ENCODE assay signal across 7 cellular contexts in the genomic region with DNA sequence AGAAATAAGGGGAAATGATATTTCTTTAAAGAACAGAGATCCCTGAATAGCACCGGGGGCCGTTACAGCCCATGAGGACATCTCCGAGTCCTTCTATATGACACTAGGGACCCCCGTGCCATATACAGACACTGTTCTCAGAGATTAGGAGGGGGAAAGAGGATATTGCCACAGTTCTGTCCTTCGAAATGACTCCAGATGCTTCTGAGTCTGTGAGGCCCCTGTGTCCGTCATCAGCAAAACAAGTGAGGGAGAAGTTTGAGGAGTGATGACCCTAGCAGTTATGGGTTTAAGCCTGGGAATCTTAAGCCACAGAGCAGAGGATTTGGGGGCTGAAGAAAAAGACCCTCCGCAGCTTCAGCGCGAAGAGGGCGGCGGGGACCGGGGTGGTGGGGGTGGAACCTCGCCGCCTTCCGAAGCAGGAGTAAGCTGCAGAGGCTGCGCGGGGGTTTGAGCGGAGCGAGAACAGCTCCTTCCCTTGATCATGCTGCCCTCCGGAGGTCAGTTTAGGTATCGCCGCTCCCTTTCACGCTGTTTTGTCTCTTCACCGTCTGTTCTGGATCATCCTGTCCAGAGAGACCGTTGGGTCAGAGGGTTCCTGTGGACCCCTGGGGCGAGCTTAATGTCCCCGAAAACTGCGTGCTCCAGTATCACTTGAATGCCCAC. TPM values are rescaled to one million over a fixed set of nuclear protein-coding genes. Genes with fewer than 3 reads are reported as not detected.
DNase-seq lines count a peak whose midpoint lies in the region; ATAC-seq and TF ChIP-seq lines count a peak whose summit lies in the region.

No MANE protein-coding gene starts in this region.

- peak overlapping the region; percentile 88 for H3K4me3 Mint-ChIP-seq in activated CD4-positive, alpha-beta memory T cell treated with anti-CD3 and anti-CD28 coated beads for 36 hours

- peaks cover 43% of the 10 kb centered on the region for H3K4me1 Mint-ChIP-seq in activated CD4-positive, alpha-beta memory T cell treated with anti-CD3 and anti-CD28 coated beads for 36 hours (ENCODE audit: low read depth)

- POLR2A ChIA-PET in activated CD4-positive, alpha-beta memory T cell treated with anti-CD3 and anti-CD28 coated beads for 36 hours (lab: Charles Lee), result interaction anchor here (0.7 to 3.2 kb wide), 9 partner anchors 23 to 353 kb away, joined by 3 to 13 read pairs (median 6); partner anchors contain the start of genes B3GALT4, HSD17B8, RING1 and RPS18

- peaks cover 28% of the 10 kb centered on the region for H3K36me3 Mint-ChIP-seq in activated CD4-positive, alpha-beta memory T cell treated with anti-CD3 and anti-CD28 coated beads for 36 hours

- peaks cover 2 to 29% (median 23%) of the 10 kb centered on the region in 4 donors for H3K4me1 ChIP-seq in liver (ENCODE audit: control insufficient read depth in 4 of 4, insufficient read depth in 4 of 4, low read length in 3 of 4)

- TF ChIP-seq RAD21 in liver (IDR thresholded peaks at IDR 0.05), result peak; percentile 92 to 93

- H3K9me3 ChIP-seq in liver (ENCODE audit: control insufficient read depth in 4 of 4, low read length in 3 of 4), result no peaks in the 10 kb centered on the region

- H3K27me3 Mint-ChIP-seq in activated CD4-positive, alpha-beta memory T cell treated with anti-CD3 and anti-CD28 coated beads for 36 hours, result peaks cover 3% of the 10 kb centered on the region

- CTCF ChIA-PET in activated CD4-positive, alpha-beta memory T cell treated with anti-CD3 and anti-CD28 coated beads for 36 hours (lab: Charles Lee), result interaction anchor here (0.6 to 8.1 kb wide), 43 partner anchors 9 to 378 kb away, joined by 3 to 101 read pairs (median 5); partner anchors contain the start of genes B3GALT4, HLA-DMB, HSD17B8 and RGL2

- peak overlapping the region; percentile 70 to 86 for H3K9ac ChIP-seq in liver (ENCODE audit: low read depth in 1 of 2, low read length in 2 of 2)

- H3K36me3 ChIP-seq in liver (ENCODE audit: control insufficient read depth in 4 of 4, insufficient read depth in 3 of 4, low read depth in 1 of 4, low read length in 3 of 4), result peaks cover 0 to 6% (median 1%) of the 10 kb centered on the region in 4 donors

- H3K4me3 ChIP-seq in liver (ENCODE audit: low read depth in 1 of 3, low read length in 3 of 3), result peak overlapping the region; percentile 3 to 46 (median 42)

- peak overlapping the region; percentile 90 for H3K27ac Mint-ChIP-seq in activated CD4-positive, alpha-beta memory T cell treated with anti-CD3 and anti-CD28 coated beads for 36 hours

- TF ChIP-seq CTCF in liver (IDR thresholded peaks at IDR 0.05; ENCODE audit: low read depth, low read length, missing input control), result peak; percentile 97

- 7% methylated on average over 28 of the region's 28 CpGs for WGBS in liver

- H3K27ac ChIP-seq in liver (ENCODE audit: low read depth in 1 of 2, low read length in 2 of 2), result peak overlapping the region; percentile 92 to 97

- H3K9me3 Mint-ChIP-seq in activated CD4-positive, alpha-beta memory T cell treated with anti-CD3 and anti-CD28 coated beads for 36 hours, result no peaks in the 10 kb centered on the region

- intact Hi-C loops in activated CD4-positive, alpha-beta memory T cell treated with anti-CD3 and anti-CD28 coated beads for 36 hours (cut with micrococcal nuclease), result loop anchor here (1.0 to 2.0 kb wide), 2 partner anchors 87 to 233 kb away; no protein-coding TSS in a partner anchor

- peak; percentile 77 for DNase-seq in HS-27A (ENCODE audit: low read depth)
- peak; percentile 77 for DNase-seq in NCI-H82 treated with DMSO at 0.1 percent for 48 hours (lab: John Stamatoyannopoulos, UW; ENCODE audit: unreplicated experiment)
- DNase-seq in activated CD4-positive, alpha-beta memory T cell treated with anti-CD3 and anti-CD28 coated beads for 36 hours, result peak; percentile 94
- peak; percentile 68 to 85 for DNase-seq in dermis microvascular lymphatic vessel endothelial cell (ENCODE audit: low read depth in 2 of 2)
- DNase-seq in stimulated activated CD4-positive, alpha-beta T cell treated with anti-CD3 and anti-CD28 coated beads, Interleukin-2, amount 100 ng/mL, for 48 hours, result peak; percentile 92 to 95

- peak; percentile 43 for ATAC-seq in GM18511 (IDR thresholded peaks at IDR 0.05; ENCODE audit: unreplicated experiment)

- no peaks in the 10 kb centered on the region for H3K27me3 ChIP-seq in liver (ENCODE audit: control insufficient read depth in 4 of 4, insufficient read depth in 4 of 4, low read length in 3 of 4)

TF ChIP-seq in liver, 16 proteins besides CTCF, POLR2A, EP300 and RAD21:
- TF ChIP-seq SP1 (IDR thresholded peaks at IDR 0.05) (no peak), MAX (IDR thresholded peaks at IDR 0.05) (no peak), HNF4G (IDR thresholded peaks at IDR 0.05) (no peak), FOXA1 (IDR thresholded peaks at IDR 0.05) (no peak), NR2F2 (IDR thresholded peaks at IDR 0.05) (no peak), RXRA (IDR thresholded peaks at IDR 0.05) (no peak), FOXA2 (IDR thresholded peaks at IDR 0.05) (no peak), GABPA (IDR thresholded peaks at IDR 0.05 in 1 of 2, conservative IDR thresholded peaks at IDR 0.05 in 1 of 2) (no peak)
- TF ChIP-seq, protein P1, sequence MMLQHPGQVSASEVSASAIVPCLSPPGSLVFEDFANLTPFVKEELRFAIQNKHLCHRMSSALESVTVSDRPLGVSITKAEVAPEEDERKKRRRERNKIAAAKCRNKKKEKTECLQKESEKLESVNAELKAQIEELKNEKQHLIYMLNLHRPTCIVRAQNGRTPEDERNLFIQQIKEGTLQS (IDR thresholded peaks at IDR 0.05), result no peak
- TF ChIP-seq, protein P2, sequence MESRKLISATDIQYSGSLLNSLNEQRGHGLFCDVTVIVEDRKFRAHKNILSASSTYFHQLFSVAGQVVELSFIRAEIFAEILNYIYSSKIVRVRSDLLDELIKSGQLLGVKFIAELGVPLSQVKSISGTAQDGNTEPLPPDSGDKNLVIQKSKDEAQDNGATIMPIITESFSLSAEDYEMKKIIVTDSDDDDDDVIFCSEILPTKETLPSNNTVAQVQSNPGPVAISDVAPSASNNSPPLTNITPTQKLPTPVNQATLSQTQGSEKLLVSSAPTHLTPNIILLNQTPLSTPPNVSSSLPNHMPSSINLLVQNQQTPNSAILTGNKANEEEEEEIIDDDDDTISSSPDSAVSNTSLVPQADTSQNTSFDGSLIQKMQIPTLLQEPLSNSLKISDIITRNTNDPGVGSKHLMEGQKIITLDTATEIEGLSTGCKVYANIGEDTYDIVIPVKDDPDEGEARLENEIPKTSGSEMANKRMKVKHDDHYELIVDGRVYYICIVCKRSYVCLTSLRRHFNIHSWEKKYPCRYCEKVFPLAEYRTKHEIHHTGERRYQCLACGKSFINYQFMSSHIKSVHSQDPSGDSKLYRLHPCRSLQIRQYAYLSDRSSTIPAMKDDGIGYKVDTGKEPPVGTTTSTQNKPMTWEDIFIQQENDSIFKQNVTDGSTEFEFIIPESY (IDR thresholded peaks at IDR 0.05), result no peak
- TF ChIP-seq, protein P3, sequence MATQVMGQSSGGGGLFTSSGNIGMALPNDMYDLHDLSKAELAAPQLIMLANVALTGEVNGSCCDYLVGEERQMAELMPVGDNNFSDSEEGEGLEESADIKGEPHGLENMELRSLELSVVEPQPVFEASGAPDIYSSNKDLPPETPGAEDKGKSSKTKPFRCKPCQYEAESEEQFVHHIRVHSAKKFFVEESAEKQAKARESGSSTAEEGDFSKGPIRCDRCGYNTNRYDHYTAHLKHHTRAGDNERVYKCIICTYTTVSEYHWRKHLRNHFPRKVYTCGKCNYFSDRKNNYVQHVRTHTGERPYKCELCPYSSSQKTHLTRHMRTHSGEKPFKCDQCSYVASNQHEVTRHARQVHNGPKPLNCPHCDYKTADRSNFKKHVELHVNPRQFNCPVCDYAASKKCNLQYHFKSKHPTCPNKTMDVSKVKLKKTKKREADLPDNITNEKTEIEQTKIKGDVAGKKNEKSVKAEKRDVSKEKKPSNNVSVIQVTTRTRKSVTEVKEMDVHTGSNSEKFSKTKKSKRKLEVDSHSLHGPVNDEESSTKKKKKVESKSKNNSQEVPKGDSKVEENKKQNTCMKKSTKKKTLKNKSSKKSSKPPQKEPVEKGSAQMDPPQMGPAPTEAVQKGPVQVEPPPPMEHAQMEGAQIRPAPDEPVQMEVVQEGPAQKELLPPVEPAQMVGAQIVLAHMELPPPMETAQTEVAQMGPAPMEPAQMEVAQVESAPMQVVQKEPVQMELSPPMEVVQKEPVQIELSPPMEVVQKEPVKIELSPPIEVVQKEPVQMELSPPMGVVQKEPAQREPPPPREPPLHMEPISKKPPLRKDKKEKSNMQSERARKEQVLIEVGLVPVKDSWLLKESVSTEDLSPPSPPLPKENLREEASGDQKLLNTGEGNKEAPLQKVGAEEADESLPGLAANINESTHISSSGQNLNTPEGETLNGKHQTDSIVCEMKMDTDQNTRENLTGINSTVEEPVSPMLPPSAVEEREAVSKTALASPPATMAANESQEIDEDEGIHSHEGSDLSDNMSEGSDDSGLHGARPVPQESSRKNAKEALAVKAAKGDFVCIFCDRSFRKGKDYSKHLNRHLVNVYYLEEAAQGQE (IDR thresholded peaks at IDR 0.05), result no peak

RNA-seq across cellular contexts. Expression of gene VPS52, which starts 23.6 kb away (rescaled TPM):
- 10 to 100 TPM; 32.7 to 33.7 TPM for total RNA-seq in activated CD4-positive, alpha-beta memory T cell treated with anti-CD3 and anti-CD28 coated beads for 36 hours
- total RNA-seq in dermis microvascular lymphatic vessel endothelial cell (25.0 and 26.6 TPM in 2 replicates), liver (10 to 100 TPM; 21.3 to 33.4 TPM)
- 10 to 100 TPM; 23.1 to 27.5 TPM for polyA plus RNA-seq in liver

RNA-seq across cellular contexts. Expression of gene RPS18, which starts 23.8 kb away (rescaled TPM):
- total RNA-seq in activated CD4-positive, alpha-beta memory T cell treated with anti-CD3 and anti-CD28 coated beads for 36 hours, result 1,000 to 10,000 TPM; 4,372 to 4,391 TPM
- total RNA-seq in dermis microvascular lymphatic vessel endothelial cell (3,127 and 3,683 TPM in 2 replicates), liver (1,000 to 10,000 TPM in 1 of 2 donors, 100 to 1,000 TPM in 1; 742 to 1,432 TPM)
- polyA plus RNA-seq in liver, result 1,000 to 10,000 TPM in 1 of 2 donors, 100 to 1,000 TPM in 1; 812 to 1,309 TPM

RNA-seq across cellular contexts. Expression of gene B3GALT4, which starts 28.8 kb away (rescaled TPM):
- total RNA-seq in activated CD4-positive, alpha-beta memory T cell treated with anti-CD3 and anti-CD28 coated beads for 36 hours, result 1 to 10 TPM; 5.9 to 6.7 TPM
- 2.9 and 3.0 TPM in 2 replicates for total RNA-seq in dermis microvascular lymphatic vessel endothelial cell
- 1 to 10 TPM; 1.5 to 2.2 TPM for total RNA-seq in liver
- polyA plus RNA-seq in liver, result 1 to 10 TPM; 1.5 to 2.7 TPM

RNA-seq across cellular contexts. Expression of gene RING1, which starts 39.8 kb away (rescaled TPM):
- total RNA-seq in activated CD4-positive, alpha-beta memory T cell treated with anti-CD3 and anti-CD28 coated beads for 36 hours, result 10 to 100 TPM; 25.4 to 28.4 TPM
- total RNA-seq in dermis microvascular lymphatic vessel endothelial cell (17.1 and 26.6 TPM in 2 replicates), liver (10 to 100 TPM; 11.5 to 19.7 TPM)
- 10 to 100 TPM in 1 of 2 donors, 1 to 10 TPM in 1; 4.4 to 18.4 TPM for polyA plus RNA-seq in liver

RNA-seq across cellular contexts. Expression of gene WDR46, which starts 40.9 kb away (rescaled TPM):
- 10 to 100 TPM; 59.4 to 60.7 TPM for total RNA-seq in activated CD4-positive, alpha-beta memory T cell treated with anti-CD3 and anti-CD28 coated beads for 36 hours
- total RNA-seq in dermis microvascular lymphatic vessel endothelial cell (57.0 and 66.6 TPM in 2 replicates), liver (10 to 100 TPM; 17.9 to 28.3 TPM)
- 10 to 100 TPM; 23.0 to 30.2 TPM for polyA plus RNA-seq in liver

Comparison
In these comparisons a context has a peak if more than half of its experiments do, and no peak if none do; other contexts are left out.
1. Peak in every context shown above with its lines: DNase-seq, ATAC-seq, H3K4me3 ChIP-seq and H3K27ac ChIP-seq.